28 cellular contexts compared by ENCODE assay signal in the genomic region with DNA sequence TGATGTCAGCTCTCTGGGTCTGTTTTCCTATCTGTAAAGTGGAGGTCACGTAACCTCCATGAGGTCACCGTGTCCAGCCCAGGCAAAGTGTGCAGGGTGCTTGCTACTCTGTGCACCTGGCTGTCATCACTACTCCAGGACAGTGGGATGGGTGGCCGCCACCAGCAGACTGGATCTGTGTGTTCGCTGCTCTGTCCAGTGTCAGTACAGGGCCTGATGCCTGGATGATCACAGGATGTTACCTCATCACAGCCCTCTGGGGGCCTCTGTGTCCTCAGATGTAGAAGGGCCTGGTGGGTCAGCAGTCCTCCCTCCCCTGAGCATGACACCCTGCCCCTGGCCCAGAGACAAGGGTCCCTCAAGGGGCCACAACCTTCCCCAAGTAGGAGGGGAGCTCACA.
"Had no signal": no experiment of that assay in that cellular context is flagged by ENCODE, and none has a peak within 500 bp of the region (broad histone marks: within the 10 kb centered on the region; RNA-seq: fewer than 3 reads in every experiment).

No MANE protein-coding gene starts in this region.

- H3K27ac ChIP-seq: ascending aorta, breast epithelium, cardiac muscle cell, colonic mucosa, foreskin keratinocyte, gastrocnemius medialis, heart left ventricle, WERI-Rb-1 had no signal

- H3K36me3 ChIP-seq: ascending aorta, breast epithelium, cardiac muscle cell, colonic mucosa, gastrocnemius medialis, heart left ventricle, WERI-Rb-1 had no signal

- H3K4me1 ChIP-seq: ascending aorta, breast epithelium, colonic mucosa, foreskin keratinocyte, gastrocnemius medialis had no signal

- DNase-seq: activated B cell treated with CpG ODN at 0.5 μM for 24 hours; activated CD4-positive, alpha-beta memory T cell treated with anti-CD3 and anti-CD28 coated beads, Interleukin-2, amount 10 ng/mL, durations not matched to agents 7 days and 5 days; activated CD4-positive, alpha-beta T cell treated with anti-CD3 and anti-CD28 coated beads for 48 hours; activated CD4-positive, alpha-beta T cell treated with anti-CD3 and anti-CD28 coated beads, Interleukin-2, amount 50 U/mL, for 4 hours; activated CD8-positive, alpha-beta memory T cell treated with anti-CD3 and anti-CD28 coated beads, Interleukin-2, amount 50 U/mL, for 48 hours; activated gamma-delta T cell; activated naive CD4-positive, alpha-beta T cell; activated naive CD4-positive, alpha-beta T cell treated with anti-CD3 and anti-CD28 coated beads, Interleukin-2, amount 10 ng/mL, durations not matched to agents 7 days and 5 days; activated naive CD8-positive, alpha-beta T cell treated with anti-CD3 and anti-CD28 coated beads, Interleukin-2, amount 10 ng/mL, durations not matched to agents 7 days and 5 days; activated T-cell treated with anti-CD3 and anti-CD28 coated beads for 4 hours; activated T-cell treated with anti-CD3 and anti-CD28 coated beads, Interleukin-2, amount 50 U/mL, for 24 hours; activated T-cell treated with anti-CD3 and anti-CD28 coated beads, Interleukin-2, amount 50 U/mL, for 72 hours; central memory CD4-positive, alpha-beta T cell; cerebellar nuclear complex; colonic mucosa; effector memory CD4-positive, alpha-beta T cell; endodermal cell; foreskin keratinocyte; gastrocnemius medialis; glutamatergic neuron; heart left ventricle; T-helper 1 cell; T-helper 17 cell; T1000; WERI-Rb-1 had no signal

- H3K27me3 ChIP-seq: ascending aorta, breast epithelium, cardiac muscle cell, colonic mucosa, foreskin keratinocyte, gastrocnemius medialis had no signal

- H3K9me3 ChIP-seq: ascending aorta, breast epithelium, colonic mucosa, gastrocnemius medialis, heart left ventricle had no signal

- H3K4me3 ChIP-seq: ascending aorta, breast epithelium, cardiac muscle cell, colonic mucosa, gastrocnemius medialis, heart left ventricle had no signal
